21 cellular contexts compared by ENCODE assay signal in the genomic region with DNA sequence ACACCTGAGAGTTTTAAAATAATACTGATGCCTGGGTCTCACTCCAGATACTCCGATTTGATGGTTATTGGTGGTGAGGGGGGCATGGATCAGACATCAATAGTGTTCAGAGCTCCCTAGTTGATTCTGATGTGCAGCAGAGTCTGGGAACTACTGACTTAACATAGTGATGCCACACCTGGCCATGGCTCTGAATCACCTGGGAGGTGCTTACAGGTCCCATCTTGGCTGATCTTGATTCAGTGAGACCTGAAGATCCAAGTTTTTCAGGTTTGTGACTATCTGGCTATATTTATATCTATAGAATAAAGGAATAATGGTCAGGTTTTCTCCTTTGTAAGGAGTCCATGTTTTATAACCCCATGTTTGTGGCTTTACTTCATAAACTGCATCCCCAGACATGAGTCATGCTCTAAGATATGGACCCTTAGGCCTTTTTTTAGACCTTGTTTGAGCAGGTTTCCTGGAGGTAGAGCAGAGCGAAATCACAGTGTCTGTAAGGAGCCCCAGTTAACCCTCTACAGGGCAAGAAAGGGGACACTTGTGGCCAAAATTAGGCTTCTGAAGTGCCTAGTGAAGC.
DNase-seq lines count a peak whose midpoint lies in the region; ATAC-seq, FAIRE-seq and TF ChIP-seq lines count a peak whose summit lies in the region.
"Had no signal": no experiment of that assay in that cellular context is flagged by ENCODE, and none has a peak within 500 bp of the region (broad histone marks: within the 10 kb centered on the region; RNA-seq: fewer than 3 reads in every experiment).

No MANE protein-coding gene starts in this region.

- intact Hi-C loops in PC-3 (cut with micrococcal nuclease) = no loop called here
- intact Hi-C loops in pancreas (cut with DNase I) = loop anchor here in 2 of 3 donors (10.0 kb wide), 2 partner anchors 265 to 455 kb away; a partner anchor contains a TSS

- POLR2A ChIA-PET in PC-3 (lab: Charles Lee; ENCODE audit: unreplicated experiment) = no interaction called here

- H3K27me3 ChIP-seq in GM23248 (replicated peaks; ENCODE audit: insufficient read depth) (no peaks in the 10 kb centered on the region), PC-3 (ENCODE audit: low read length) (no peaks in the 10 kb centered on the region), bronchial epithelial cell (ENCODE audit: control insufficient read depth, insufficient read depth, low read length) (no peaks in the 10 kb centered on the region), keratinocyte (ENCODE audit: control insufficient read depth, extremely low read depth, insufficient read depth, low read length) (no peaks in the 10 kb centered on the region), pancreas (no peaks in the 10 kb centered on the region)
- H3K27me3 ChIP-seq: MG63, Peyer's patch had no signal

- H3F3A ChIP-seq in GM23248 (ENCODE audit: insufficient read depth) (peaks cover 27% of the 10 kb centered on the region), PC-3 (ENCODE audit: low read length, unreplicated experiment) (no peaks in the 10 kb centered on the region)

- H3K9me3 ChIP-seq in GM23248 (ENCODE audit: low read depth) = no peaks in the 10 kb centered on the region
- H3K9me3 ChIP-seq in PC-3 (ENCODE audit: low read length) = no peaks in the 10 kb centered on the region
- no peaks in the 10 kb centered on the region for H3K9me3 ChIP-seq in keratinocyte (ENCODE audit: control insufficient read depth, low read depth, low read length)
- no peaks in the 10 kb centered on the region for H3K9me3 ChIP-seq in pancreas
- H3K9me3 ChIP-seq: MG63, Peyer's patch had no signal

- ATAC-seq in PC-3 (peak; percentile 87), pancreas (no peak)
- ATAC-seq: A549 had no signal

- TF ChIP-seq CTCF in PC-3 (conservative IDR thresholded peaks at IDR 0.05; ENCODE audit: low read depth, low read length) (no peak), bronchial epithelial cell (IDR thresholded peaks at IDR 0.05; ENCODE audit: insufficient read depth, low read length, severe bottlenecking) (no peak), keratinocyte (optimal IDR thresholded peaks at IDR 0.05 in 1 of 3, IDR thresholded peaks at IDR 0.05 in 1 of 3, conservative IDR thresholded peaks at IDR 0.05 in 1 of 3; ENCODE audit: extremely low read depth in 1 of 3, insufficient read depth in 2 of 3, low read length in 3 of 3) (no peak), pancreas (IDR thresholded peaks at IDR 0.05) (no peak)

- H3K9ac ChIP-seq in GM23248 = no peak overlapping the region
- H3K9ac ChIP-seq in PC-3 (ENCODE audit: low read length) = no peak overlapping the region
- no peak overlapping the region for H3K9ac ChIP-seq in keratinocyte (ENCODE audit: control insufficient read depth, extremely low read depth, insufficient read depth, low read length)

- H3K4me1 ChIP-seq in GM23248 (ENCODE audit: insufficient read depth) = peaks cover 25% of the 10 kb centered on the region
- H3K4me1 ChIP-seq in PC-3 (ENCODE audit: insufficient read depth, low read length) = peaks cover 11% of the 10 kb centered on the region
- peaks cover 63% of the 10 kb centered on the region for H3K4me1 ChIP-seq in keratinocyte (ENCODE audit: control insufficient read depth, extremely low read depth, insufficient read depth, low read length)
- H3K4me1 ChIP-seq in pancreas = no peaks in the 10 kb centered on the region
- H3K4me1 ChIP-seq: A549, Peyer's patch had no signal

- CTCF ChIA-PET in PC-3 (lab: Charles Lee) = no interaction called here

- dilution Hi-C loops in keratinocyte (cut with MboI; ENCODE audit: extremely low pct_ligation_motif_present, low sequenced_read_pairs) = no loop called here

- H3K36me3 ChIP-seq in GM23248 (ENCODE audit: low read depth) (peaks cover 3% of the 10 kb centered on the region; the same call in 1 of the 2 replicates), PC-3 (ENCODE audit: low read depth, low read length) (peaks cover 12% of the 10 kb centered on the region), bronchial epithelial cell (ENCODE audit: control insufficient read depth, insufficient read depth, low read length) (peaks cover 8% of the 10 kb centered on the region), keratinocyte (ENCODE audit: control insufficient read depth in 2 of 2, extremely low read depth in 1 of 2, insufficient read depth in 2 of 2, low read length in 2 of 2) (peaks cover 6 to 12% of the 10 kb centered on the region in 2 experiments), pancreas (no peaks in the 10 kb centered on the region)
- H3K36me3 ChIP-seq: MG63 had no signal

- FAIRE-seq in bronchial epithelial cell (lab: Jason Lieb, UNC) = peak; percentile 28
- peak; percentile 93 for FAIRE-seq in keratinocyte (lab: Jason Lieb, UNC)
- no peak for FAIRE-seq in pancreas (lab: Jason Lieb, UNC)
- FAIRE-seq: A549 had no signal

- H2AFZ ChIP-seq in GM23248 = no peak overlapping the region
- no peak overlapping the region for H2AFZ ChIP-seq in PC-3 (ENCODE audit: low read length)
- no peak overlapping the region for H2AFZ ChIP-seq in keratinocyte (ENCODE audit: control insufficient read depth, low read length)

- H4K20me1 ChIP-seq in GM23248 (ENCODE audit: insufficient read depth) = no peaks in the 10 kb centered on the region
- H4K20me1 ChIP-seq in PC-3 (ENCODE audit: low read length) = no peaks in the 10 kb centered on the region
- H4K20me1 ChIP-seq in keratinocyte (ENCODE audit: control insufficient read depth, extremely low read depth, insufficient read depth, low read length) = no peaks in the 10 kb centered on the region

- H3K4me2 ChIP-seq in GM23248 (ENCODE audit: unreplicated experiment) = no peak overlapping the region
- no peak overlapping the region for H3K4me2 ChIP-seq in PC-3 (ENCODE audit: low read length)
- H3K4me2 ChIP-seq in keratinocyte (ENCODE audit: control insufficient read depth, extremely low read depth, insufficient read depth, low read depth, low read length) = peak overlapping the region; percentile 65
- H3K4me2 ChIP-seq: A549 had no signal

- BruUV-seq in PC-3 (replicated peaks; lab: Mats Ljungman, UMichigan) = no TSS peak

- no peaks in the 10 kb centered on the region for H3K9me2 ChIP-seq in GM23248 (ENCODE audit: insufficient read depth)
- no peaks in the 10 kb centered on the region for H3K9me2 ChIP-seq in PC-3 (replicated peaks; ENCODE audit: low read length)

- H3K27ac ChIP-seq in GM23248 = no peak overlapping the region
- H3K27ac ChIP-seq in PC-3 (ENCODE audit: low read length) = no peak overlapping the region
- H3K27ac ChIP-seq in keratinocyte (ENCODE audit: control insufficient read depth, insufficient read depth, low read length) = peak overlapping the region; percentile 65
- no peak overlapping the region for H3K27ac ChIP-seq in pancreas
- H3K27ac ChIP-seq: A549, Peyer's patch had no signal

- 45 to 46% methylated on average over 2 of the region's 2 CpGs for WGBS in GM23248 (ENCODE audit: low coverage in 1 of 2, low lambda C conversion rate in 2 of 2, missing lambda C conversion rate in 2 of 2), 2 experiments
- WGBS in pancreas, 2 donors = 48% methylated on average over 2 of the region's 2 CpGs

- in situ Hi-C loops in GM23248 (cut with MboI) = loop anchor here (5.0 kb wide), 1 partner anchor 448 kb away; no protein-coding TSS in a partner anchor

- H3K4me3 ChIP-seq in GM23248 = no peak overlapping the region
- no peak overlapping the region for H3K4me3 ChIP-seq in PC-3 (ENCODE audit: low read length)
- H3K4me3 ChIP-seq in bronchial epithelial cell (ENCODE audit: low read depth, low read length) = no peak overlapping the region
- H3K4me3 ChIP-seq in keratinocyte (ENCODE audit: control insufficient read depth in 2 of 3, extremely low read depth in 1 of 3, insufficient read depth in 2 of 3, low read depth in 1 of 3, low read length in 3 of 3) = peak overlapping the region in 2 of 3 experiments; percentile 19 to 46
- H3K4me3 ChIP-seq in pancreas = no peak overlapping the region
- H3K4me3 ChIP-seq: A549, MG63, Peyer's patch had no signal

- DNase-seq in GM23248 (peak; percentile 23), PC-3 (peak; percentile 75), bronchial epithelial cell (ENCODE audit: low read depth) (peak; percentile 88), keratinocyte (ENCODE audit: low read depth, low spot score) (peak; percentile 48), pancreas (no peak), SW 1271 (lab: John Stamatoyannopoulos, UW) (no peak), NCI-H1105 (lab: John Stamatoyannopoulos, UW) (no peak), SKM-1 treated with dmso at 0.1 percent for 144 hours (lab: John Stamatoyannopoulos, UW; ENCODE audit: unreplicated experiment) (no peak)
- DNase-seq: DMS53, HCEC 1CT, Karpas-422, MG63, NCI-H1048, NCI-H1436, NCI-H187 treated with DMSO at 0.1 percent for 48 hours, NCI-H2227 treated with DMSO at 0.1 percent for 48 hours, NCI-H510A treated with DMSO at 0.1 percent for 48 hours, NCI-H748 treated with DMSO at 0.1 percent for 48 hours, Peyer's patch, Right ventricle myocardium superior had no signal

- H3K9me1 ChIP-seq in keratinocyte (ENCODE audit: control insufficient read depth, extremely low read depth, insufficient read depth, low read length) = no peaks in the 10 kb centered on the region

- no peaks in the 10 kb centered on the region for H3K79me2 ChIP-seq in GM23248 (ENCODE audit: insufficient read depth)
- no peaks in the 10 kb centered on the region for H3K79me2 ChIP-seq in PC-3 (ENCODE audit: low read length)
- H3K79me2 ChIP-seq in keratinocyte (ENCODE audit: control insufficient read depth, insufficient read depth, low read length) = no peaks in the 10 kb centered on the region

Comparison
In these comparisons a context has a peak if more than half of its experiments do, and no peak if none do; other contexts are left out.
1. DNase-seq: peak in GM23248 (single experiment), PC-3 (single experiment), bronchial epithelial cell (single experiment) and keratinocyte (single experiment); none in pancreas (0 of 6), SW 1271 (0 of 2), NCI-H1105 (single experiment) and SKM-1 treated with dmso at 0.1 percent for 144 hours (single experiment).
2. H3K4me3 ChIP-seq: peak in keratinocyte (2 of 3); none in GM23248 (single experiment), PC-3 (single experiment), bronchial epithelial cell (single experiment) and pancreas (0 of 4).